9 cellular contexts compared by ENCODE assay signal in the genomic region with DNA sequence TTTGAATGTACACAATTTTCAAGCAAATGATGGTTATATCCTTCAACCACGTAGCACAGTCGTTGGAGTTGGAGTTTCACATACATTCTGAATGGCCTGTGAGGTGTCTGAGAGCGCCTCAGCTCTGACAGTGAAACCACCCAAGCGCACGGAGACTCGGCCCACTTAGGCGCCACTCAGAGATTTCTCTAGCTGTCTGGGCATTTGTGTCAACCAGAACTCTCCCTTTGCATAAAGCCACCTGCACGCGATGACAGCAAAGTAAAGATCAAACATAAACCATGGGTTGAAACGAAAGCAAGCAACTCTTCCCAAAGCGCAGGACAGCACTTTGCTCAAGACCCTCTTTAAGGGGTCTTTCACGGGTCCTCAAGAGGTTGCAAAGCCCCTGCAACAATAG. TPM values are rescaled to one million over a fixed set of nuclear protein-coding genes. Genes with fewer than 3 reads are reported as not detected.
DNase-seq lines count a peak whose midpoint lies in the region; ATAC-seq, FAIRE-seq and TF ChIP-seq lines count a peak whose summit lies in the region.
"Had no signal": no experiment of that assay in that cellular context is flagged by ENCODE, and none has a peak within 500 bp of the region (broad histone marks: within the 10 kb centered on the region; RNA-seq: fewer than 3 reads in every experiment).

No MANE protein-coding gene starts in this region.

- no peaks in the 10 kb centered on the region for H3K36me3 ChIP-seq in CD8-positive, alpha-beta memory T cell (ENCODE audit: insufficient read depth, low read length)
- H3K36me3 ChIP-seq in bronchial epithelial cell (ENCODE audit: control insufficient read depth, insufficient read depth, low read length) (no peaks in the 10 kb centered on the region), kidney (ENCODE audit: control insufficient read depth in 1 of 2, insufficient read depth in 2 of 2, low read length in 2 of 2) (no peaks in the 10 kb centered on the region)

- peak overlapping the region; percentile 38 to 80 (median 72) for H3K4me3 Mint-ChIP-seq in CD8-positive, alpha-beta memory T cell
- H3K4me3 Mint-ChIP-seq in nephron = peak overlapping the region; percentile 75 to 82 (median 78)

- no peak overlapping the region for H3K9ac ChIP-seq in kidney (ENCODE audit: low read length in 2 of 2)

- H3K4me1 ChIP-seq in CD8-positive, alpha-beta memory T cell (ENCODE audit: insufficient read depth, low read length) = peaks cover 8% of the 10 kb centered on the region
- H3K4me1 ChIP-seq in kidney (ENCODE audit: control insufficient read depth in 1 of 2, insufficient read depth in 1 of 2, low read depth in 1 of 2, low read length in 2 of 2) = peaks cover 0 to 6% of the 10 kb centered on the region in 2 donors

- H3K36me3 Mint-ChIP-seq in CD8-positive, alpha-beta memory T cell = no peaks in the 10 kb centered on the region
- H3K36me3 Mint-ChIP-seq in nephron (ENCODE audit: low read depth) = no peaks in the 10 kb centered on the region

- intact Hi-C loops in kidney (cut with DNase I) = no loop called here

- H3K9me3 Mint-ChIP-seq in CD8-positive, alpha-beta memory T cell = no peaks in the 10 kb centered on the region
- no peaks in the 10 kb centered on the region for H3K9me3 Mint-ChIP-seq in nephron

- H3K4me3 ChIP-seq in CD8-positive, alpha-beta memory T cell (ENCODE audit: low read length) = no peak overlapping the region
- peak overlapping the region; percentile 31 for H3K4me3 ChIP-seq in bronchial epithelial cell (ENCODE audit: low read depth, low read length)
- peak overlapping the region in 1 of 2 donors; percentile 62 for H3K4me3 ChIP-seq in kidney (ENCODE audit: low read length in 2 of 2)

- H3K27ac ChIP-seq in CD8-positive, alpha-beta memory T cell (ENCODE audit: low read depth, low read length) = no peak overlapping the region
- H3K27ac ChIP-seq in kidney (ENCODE audit: low read depth in 2 of 2, low read length in 2 of 2) = no peak overlapping the region

- TF ChIP-seq CTCF in bronchial epithelial cell (IDR thresholded peaks at IDR 0.05; ENCODE audit: insufficient read depth, low read length, severe bottlenecking) (no peak), nephron (IDR thresholded peaks at IDR 0.05; ENCODE audit: unreplicated experiment in 3 of 3) (no peak), kidney (IDR thresholded peaks at IDR 0.05; ENCODE audit: borderline replicate concordance, extremely low read depth, insufficient read depth) (no peak)

- FAIRE-seq in bronchial epithelial cell (lab: Jason Lieb, UNC) (no peak), kidney (lab: Jason Lieb, UNC) (no peak)

- ATAC-seq in GM19463 (IDR thresholded peaks at IDR 0.05; ENCODE audit: unreplicated experiment) = peak; percentile 58
- no peak for ATAC-seq in HG02763 (IDR thresholded peaks at IDR 0.05; ENCODE audit: unreplicated experiment)

- CTCF ChIA-PET in CD8-positive, alpha-beta memory T cell (lab: Charles Lee) = interaction anchor here (1.6 kb wide), 1 partner anchor 102 kb away, joined by 4 read pairs; no protein-coding TSS in a partner anchor

- DNase-seq in CD8-positive, alpha-beta memory T cell = no peak
- DNase-seq in bronchial epithelial cell (ENCODE audit: low read depth) = no peak
- DNase-seq in kidney = no peak
- DNase-seq in middle frontal gyrus (ENCODE audit: extremely low spot score, low spot score) = no peak
- no peak for DNase-seq in AG20443 (ENCODE audit: low spot score)
- DNase-seq: NCI-H1436 treated with DMSO at 0.1 percent for 48 hours had no signal

- peaks cover 17 to 39% (median 17%) of the 10 kb centered on the region in 3 donors for H3K4me1 Mint-ChIP-seq in CD8-positive, alpha-beta memory T cell
- peaks cover 21% of the 10 kb centered on the region for H3K4me1 Mint-ChIP-seq in nephron

- H3K27me3 Mint-ChIP-seq in CD8-positive, alpha-beta memory T cell = peaks cover 50 to 74% of the 10 kb centered on the region in 2 donors
- peaks cover 95% of the 10 kb centered on the region for H3K27me3 Mint-ChIP-seq in nephron (ENCODE audit: low read depth)

- H3K9me3 ChIP-seq in CD8-positive, alpha-beta memory T cell (ENCODE audit: low read length) = no peaks in the 10 kb centered on the region
- H3K9me3 ChIP-seq in kidney (ENCODE audit: control insufficient read depth in 1 of 2, low read length in 2 of 2) = no peaks in the 10 kb centered on the region

- H3K27me3 ChIP-seq in CD8-positive, alpha-beta memory T cell (ENCODE audit: insufficient read depth, low read length, poor library complexity, severe bottlenecking) = peaks cover 47% of the 10 kb centered on the region
- peaks cover 32% of the 10 kb centered on the region for H3K27me3 ChIP-seq in bronchial epithelial cell (ENCODE audit: control insufficient read depth, insufficient read depth, low read length)

- peak overlapping the region in 1 of 8 donors; percentile 6 for H3K27ac Mint-ChIP-seq in CD8-positive, alpha-beta memory T cell
- no peak overlapping the region for H3K27ac Mint-ChIP-seq in nephron

- POLR2A ChIA-PET in CD8-positive, alpha-beta memory T cell (lab: Charles Lee) = no interaction called here

RNA-seq across cellular contexts. Expression of gene SLC6A4, which starts 0.5 kb away (rescaled TPM):
- total RNA-seq in CD8-positive, alpha-beta memory T cell = not detected
- 0.08 TPM for polyA plus RNA-seq in CD8-positive, alpha-beta memory T cell
- total RNA-seq in bronchial epithelial cell = 0.13 TPM in 1 of 2 replicates, not detected in the other
- 0.94 TPM for total RNA-seq in kidney
- polyA plus RNA-seq in kidney (ENCODE audit: insufficient read depth, low read depth, low replicate concordance) = 1.1 TPM

RNA-seq across cellular contexts. Expression of gene BLMH, which starts 56.8 kb away (rescaled TPM):
- 10 to 100 TPM; 67.1 to 68.0 TPM for total RNA-seq in CD8-positive, alpha-beta memory T cell
- polyA plus RNA-seq in CD8-positive, alpha-beta memory T cell = 28.3 TPM
- 17.7 and 19.0 TPM in 2 replicates for total RNA-seq in bronchial epithelial cell
- total RNA-seq in kidney = 32.5 TPM
- polyA plus RNA-seq in kidney (ENCODE audit: insufficient read depth, low read depth, low replicate concordance) = 30.5 TPM
